Comparison of ENCODE assay signal across 11 cellular contexts in genomic region chr11:22780914-22781593, GRCh38. TPM values are rescaled to one million over a fixed set of nuclear protein-coding genes. Genes with fewer than 3 reads are reported as not detected.
DNase-seq lines count a peak whose midpoint lies in the region; ATAC-seq and TF ChIP-seq lines count a peak whose summit lies in the region.
"Had no signal": no experiment of that assay in that cellular context is flagged by ENCODE, and none has a peak within 500 bp of the region (broad histone marks: within the 10 kb centered on the region; RNA-seq: fewer than 3 reads in every experiment).

No MANE protein-coding gene starts in this region.

- TF ChIP-seq EP300 in upper lobe of left lung (IDR thresholded peaks at IDR 0.05) = no peak

- H3K4me3 ChIP-seq in GM12865 (ENCODE audit: low read depth, low read length) (no peak overlapping the region), upper lobe of left lung (no peak overlapping the region), spleen (no peak overlapping the region)

- no peak overlapping the region for H3K27ac ChIP-seq in upper lobe of left lung
- H3K27ac ChIP-seq in spleen = no peak overlapping the region

- peak; percentile 82 for ATAC-seq in GM19455 (IDR thresholded peaks at IDR 0.05; ENCODE audit: unreplicated experiment)
- peak; percentile 86 for ATAC-seq in HG03095 (IDR thresholded peaks at IDR 0.05; ENCODE audit: unreplicated experiment)
- no peak for ATAC-seq in upper lobe of left lung (ENCODE audit: low FRiP score in 2 of 2)
- ATAC-seq: WTC11 had no signal

- H3K4me1 ChIP-seq in upper lobe of left lung (no peaks in the 10 kb centered on the region), spleen (peaks cover 0 to 9% (median 2%) of the 10 kb centered on the region in 6 donors)

- 47% methylated on average over 3 of the region's 3 CpGs for WGBS in upper lobe of left lung, 2 donors
- 25 to 30% (median 26%) methylated on average over 3 of the region's 3 CpGs for whole genome bisulfite sequencing in spleen, 5 donors

- H3K27me3 ChIP-seq in upper lobe of left lung = no peaks in the 10 kb centered on the region
- no peaks in the 10 kb centered on the region for H3K27me3 ChIP-seq in spleen (replicated peaks in 1 of 7)

- DNase-seq in GM12865 (ENCODE audit: low read depth) = peak; percentile 57
- DNase-seq in OCI-M1 (lab: John Stamatoyannopoulos, UW) = peak; percentile 8
- DNase-seq in upper lobe of left lung = no peak
- no peak for DNase-seq in SHP77 treated with DMSO at 0.1 percent for 48 hours (lab: John Stamatoyannopoulos, UW)
- DNase-seq in spleen = no peak
- DNase-seq in EL = no peak
- DNase-seq: cerebellar nuclear complex, posterior cingulate gyrus had no signal

- TF ChIP-seq CTCF in GM12865 (IDR thresholded peaks at IDR 0.05; ENCODE audit: insufficient read depth, low read depth, low read length, missing control alignments) (no peak), upper lobe of left lung (IDR thresholded peaks at IDR 0.05) (no peak), spleen (IDR thresholded peaks at IDR 0.05 in 8 of 11, conservative IDR thresholded peaks at IDR 0.05 in 3 of 11) (no peak)

- no peaks in the 10 kb centered on the region for H3K36me3 ChIP-seq in upper lobe of left lung
- no peaks in the 10 kb centered on the region for H3K36me3 ChIP-seq in spleen

- intact Hi-C loops in spleen (cut with DNase I; ENCODE audit: low total_unique reads) = loop anchor here (10.0 kb wide), 1 partner anchor 536 kb away; no protein-coding TSS in a partner anchor

- TF ChIP-seq POLR2A in upper lobe of left lung (IDR thresholded peaks at IDR 0.05) (no peak), spleen (IDR thresholded peaks at IDR 0.05) (no peak)

- no peaks in the 10 kb centered on the region for H3K9me3 ChIP-seq in upper lobe of left lung
- H3K9me3 ChIP-seq in spleen = no peaks in the 10 kb centered on the region

RNA-seq across cellular contexts. Expression of gene SVIP, which starts 48.5 kb away (rescaled TPM):
- total RNA-seq in upper lobe of left lung (10 to 100 TPM in 5 of 6 donors, 1 to 10 TPM in 1; 6.8 to 24.9 (median 15.9) TPM), spleen (10 to 100 TPM; 11.2 to 30.0 (median 21.2) TPM)
- 10 to 100 TPM; 15.3 to 17.1 (median 16.8) TPM for polyA plus RNA-seq in spleen

Comparison
In these comparisons a context has a peak if more than half of its experiments do, and no peak if none do; other contexts are left out.
1. DNase-seq: peak in GM12865 (single experiment) and OCI-M1 (single experiment); none in upper lobe of left lung (0 of 2), SHP77 treated with DMSO at 0.1 percent for 48 hours (single experiment), spleen (single experiment) and EL (single experiment).
2. ATAC-seq: peak in GM19455 (single experiment) and HG03095 (single experiment); none in upper lobe of left lung (0 of 2).